1 cellular context compared by ENCODE assay signal in genomic region chr9:114163517-114163924, GRCh38.
TF ChIP-seq lines count a peak whose summit lies in the region.

No MANE protein-coding gene starts in this region.

TF ChIP-seq in HepG2, 621 proteins besides CTCF, POLR2A, EP300 and RAD21 (continued from another document and continues in another):
- TF ChIP-seq AHDC1 (CRISPR knock-in tag; IDR thresholded peaks at IDR 0.05; ENCODE audit: borderline replicate concordance) (no peak), REST (IDR thresholded peaks at IDR 0.05; ENCODE audit: borderline replicate concordance in 1 of 2, low read depth in 1 of 2, low read length in 2 of 2) (no peak), NKX3-1 (CRISPR knock-in tag; IDR thresholded peaks at IDR 0.05) (no peak), CBFB (CRISPR knock-in tag; IDR thresholded peaks at IDR 0.05) (no peak), HDAC6 (IDR thresholded peaks at IDR 0.05; ENCODE audit: low read depth, low read length) (no peak), ZC3H4 (CRISPR knock-in tag; IDR thresholded peaks at IDR 0.05; ENCODE audit: borderline replicate concordance) (no peak), TCF7 (IDR thresholded peaks at IDR 0.05; ENCODE audit: low read depth) (no peak), RARG (CRISPR knock-in tag; IDR thresholded peaks at IDR 0.05; ENCODE audit: low read depth) (no peak), TARDBP (CRISPR knock-in tag; IDR thresholded peaks at IDR 0.05) (peak; percentile 57; the same call in 1 of the 2 replicates), ZNF709 (CRISPR knock-in tag; IDR thresholded peaks at IDR 0.05) (no peak), ZNF124 (CRISPR knock-in tag; IDR thresholded peaks at IDR 0.05) (no peak), KDM3A (CRISPR knock-in tag; IDR thresholded peaks at IDR 0.05; ENCODE audit: low read depth) (peak; percentile 62; the same call in 1 of the 2 replicates), ZBTB26 (CRISPR knock-in tag; IDR thresholded peaks at IDR 0.05; ENCODE audit: borderline replicate concordance) (no peak), ZNF766 (CRISPR knock-in tag; IDR thresholded peaks at IDR 0.05; ENCODE audit: borderline replicate concordance) (no peak), MATR3 (CRISPR knock-in tag; IDR thresholded peaks at IDR 0.05) (no peak), STAG1 (CRISPR knock-in tag; IDR thresholded peaks at IDR 0.05) (no peak; the same call in 1 of the 2 replicates), FOXO1 (CRISPR knock-in tag; IDR thresholded peaks at IDR 0.05) (peak; percentile 36; the same call in 1 of the 2 replicates), ZNF687 (CRISPR knock-in tag; IDR thresholded peaks at IDR 0.05) (peak; percentile 96), REL (CRISPR knock-in tag; conservative IDR thresholded peaks at IDR 0.05) (no peak), BHLHE40 (IDR thresholded peaks at IDR 0.05; ENCODE audit: low read length) (peak; percentile 67), ZFP91 (CRISPR knock-in tag; IDR thresholded peaks at IDR 0.05; ENCODE audit: borderline replicate concordance) (peak; percentile 46; the same call in 1 of the 2 replicates), ZBTB38 (CRISPR knock-in tag; IDR thresholded peaks at IDR 0.05) (peak; percentile 73), HNF1A (IDR thresholded peaks at IDR 0.05; ENCODE audit: low read depth) (no peak), HNF1A (CRISPR knock-in tag; IDR thresholded peaks at IDR 0.05; ENCODE audit: borderline replicate concordance) (peak; percentile 20; the same call in 1 of the 2 replicates), HINFP (CRISPR knock-in tag; IDR thresholded peaks at IDR 0.05; ENCODE audit: low read depth) (no peak), NR2F2 (IDR thresholded peaks at IDR 0.05; ENCODE audit: borderline replicate concordance, low read depth) (no peak), FOSL2 (CRISPR knock-in tag; IDR thresholded peaks at IDR 0.05) (peak; percentile 42; the same call in 1 of the 2 replicates), PHF5A (CRISPR knock-in tag; IDR thresholded peaks at IDR 0.05; ENCODE audit: low read depth, unreplicated experiment) (no peak), ZNF143 (CRISPR knock-in tag; IDR thresholded peaks at IDR 0.05) (no peak), TBX2 (CRISPR knock-in tag; IDR thresholded peaks at IDR 0.05; ENCODE audit: borderline replicate concordance) (peak; percentile 67; the same call in 1 of the 2 replicates)
